1 cellular context compared by ENCODE assay signal in the genomic region with DNA sequence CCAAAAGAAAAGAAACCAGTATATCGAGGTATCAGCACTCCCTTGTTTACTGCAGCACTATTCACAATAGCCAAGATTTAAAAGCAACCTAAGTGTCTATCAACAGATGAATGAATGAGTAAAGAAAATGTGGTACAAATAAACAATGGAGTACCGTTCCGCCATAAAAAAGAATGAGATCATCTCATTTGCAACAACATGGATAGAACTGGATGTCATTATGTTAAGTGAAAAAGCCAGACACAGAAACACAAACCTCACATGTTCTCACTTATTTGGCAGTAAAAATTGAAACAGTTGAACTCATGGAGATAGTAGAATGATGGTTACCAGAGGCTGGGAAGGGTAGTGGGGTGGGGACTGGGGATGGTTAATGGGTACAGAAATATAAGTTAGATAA.
A peak's percentile ranks its signal among the peaks of the same experiment; 100 is the strongest.
TF ChIP-seq lines count a peak whose summit lies in the region.

No MANE protein-coding gene starts in this region.

TF ChIP-seq in HEK293, 187 proteins besides CTCF, POLR2A, EP300 and RAD21 (continued from another document):
- TF ChIP-seq ZNF394 (tag by site-specific recombination; IDR thresholded peaks at IDR 0.05; ENCODE audit: borderline replicate concordance): peak; percentile 50; the same call in 1 of the 2 replicates
- TF ChIP-seq ZBTB17 (tag by site-specific recombination; IDR thresholded peaks at IDR 0.05): peak; percentile 72
- TF ChIP-seq ZNF146 (tag by site-specific recombination; IDR thresholded peaks at IDR 0.05): no peak
- no peak for TF ChIP-seq ZNF768 (tag by site-specific recombination; IDR thresholded peaks at IDR 0.05)
- no peak for TF ChIP-seq ZNF48 (tag by site-specific recombination; IDR thresholded peaks at IDR 0.05)
- TF ChIP-seq, protein P1, sequence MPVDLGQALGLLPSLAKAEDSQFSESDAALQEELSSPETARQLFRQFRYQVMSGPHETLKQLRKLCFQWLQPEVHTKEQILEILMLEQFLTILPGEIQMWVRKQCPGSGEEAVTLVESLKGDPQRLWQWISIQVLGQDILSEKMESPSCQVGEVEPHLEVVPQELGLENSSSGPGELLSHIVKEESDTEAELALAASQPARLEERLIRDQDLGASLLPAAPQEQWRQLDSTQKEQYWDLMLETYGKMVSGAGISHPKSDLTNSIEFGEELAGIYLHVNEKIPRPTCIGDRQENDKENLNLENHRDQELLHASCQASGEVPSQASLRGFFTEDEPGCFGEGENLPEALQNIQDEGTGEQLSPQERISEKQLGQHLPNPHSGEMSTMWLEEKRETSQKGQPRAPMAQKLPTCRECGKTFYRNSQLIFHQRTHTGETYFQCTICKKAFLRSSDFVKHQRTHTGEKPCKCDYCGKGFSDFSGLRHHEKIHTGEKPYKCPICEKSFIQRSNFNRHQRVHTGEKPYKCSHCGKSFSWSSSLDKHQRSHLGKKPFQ (tag by site-specific recombination; IDR thresholded peaks at IDR 0.05): no peak
- TF ChIP-seq ZNF10 (tag by site-specific recombination; IDR thresholded peaks at IDR 0.05): peak; percentile 33; the same call in 1 of the 2 replicates
- TF ChIP-seq ZNF416 (tag by site-specific recombination; IDR thresholded peaks at IDR 0.05): no peak
- TF ChIP-seq, protein P2, sequence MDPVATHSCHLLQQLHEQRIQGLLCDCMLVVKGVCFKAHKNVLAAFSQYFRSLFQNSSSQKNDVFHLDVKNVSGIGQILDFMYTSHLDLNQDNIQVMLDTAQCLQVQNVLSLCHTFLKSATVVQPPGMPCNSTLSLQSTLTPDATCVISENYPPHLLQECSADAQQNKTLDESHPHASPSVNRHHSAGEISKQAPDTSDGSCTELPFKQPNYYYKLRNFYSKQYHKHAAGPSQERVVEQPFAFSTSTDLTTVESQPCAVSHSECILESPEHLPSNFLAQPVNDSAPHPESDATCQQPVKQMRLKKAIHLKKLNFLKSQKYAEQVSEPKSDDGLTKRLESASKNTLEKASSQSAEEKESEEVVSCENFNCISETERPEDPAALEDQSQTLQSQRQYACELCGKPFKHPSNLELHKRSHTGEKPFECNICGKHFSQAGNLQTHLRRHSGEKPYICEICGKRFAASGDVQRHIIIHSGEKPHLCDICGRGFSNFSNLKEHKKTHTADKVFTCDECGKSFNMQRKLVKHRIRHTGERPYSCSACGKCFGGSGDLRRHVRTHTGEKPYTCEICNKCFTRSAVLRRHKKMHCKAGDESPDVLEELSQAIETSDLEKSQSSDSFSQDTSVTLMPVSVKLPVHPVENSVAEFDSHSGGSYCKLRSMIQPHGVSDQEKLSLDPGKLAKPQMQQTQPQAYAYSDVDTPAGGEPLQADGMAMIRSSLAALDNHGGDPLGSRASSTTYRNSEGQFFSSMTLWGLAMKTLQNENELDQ (tag by site-specific recombination; IDR thresholded peaks at IDR 0.05; ENCODE audit: low read depth): no peak
- TF ChIP-seq ZNF112 (tag by site-specific recombination; IDR thresholded peaks at IDR 0.05): no peak
- no peak for TF ChIP-seq GLIS1 (tag by site-specific recombination; IDR thresholded peaks at IDR 0.05)
- TF ChIP-seq ZNF792 (tag by site-specific recombination; IDR thresholded peaks at IDR 0.05): no peak
- no peak for TF ChIP-seq GLIS2 (tag by site-specific recombination; IDR thresholded peaks at IDR 0.05)
- no peak for TF ChIP-seq ZNF426 (tag by site-specific recombination; IDR thresholded peaks at IDR 0.05)
- peak; percentile 80 for TF ChIP-seq BCL11A (tag by site-specific recombination; IDR thresholded peaks at IDR 0.05; ENCODE audit: low read depth)
- TF ChIP-seq SCRT2 (tag by site-specific recombination; IDR thresholded peaks at IDR 0.05): peak; percentile 92
- no peak for TF ChIP-seq ZNF155 (tag by site-specific recombination; IDR thresholded peaks at IDR 0.05)
- TF ChIP-seq, protein P3, sequence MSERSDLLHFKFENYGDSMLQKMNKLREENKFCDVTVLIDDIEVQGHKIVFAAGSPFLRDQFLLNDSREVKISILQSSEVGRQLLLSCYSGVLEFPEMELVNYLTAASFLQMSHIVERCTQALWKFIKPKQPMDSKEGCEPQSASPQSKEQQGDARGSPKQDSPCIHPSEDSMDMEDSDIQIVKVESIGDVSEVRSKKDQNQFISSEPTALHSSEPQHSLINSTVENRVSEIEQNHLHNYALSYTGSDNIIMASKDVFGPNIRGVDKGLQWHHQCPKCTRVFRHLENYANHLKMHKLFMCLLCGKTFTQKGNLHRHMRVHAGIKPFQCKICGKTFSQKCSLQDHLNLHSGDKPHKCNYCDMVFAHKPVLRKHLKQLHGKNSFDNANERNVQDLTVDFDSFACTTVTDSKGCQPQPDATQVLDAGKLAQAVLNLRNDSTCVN (tag by site-specific recombination; optimal IDR thresholded peaks at IDR 0.05): no peak
- TF ChIP-seq, protein P4, sequence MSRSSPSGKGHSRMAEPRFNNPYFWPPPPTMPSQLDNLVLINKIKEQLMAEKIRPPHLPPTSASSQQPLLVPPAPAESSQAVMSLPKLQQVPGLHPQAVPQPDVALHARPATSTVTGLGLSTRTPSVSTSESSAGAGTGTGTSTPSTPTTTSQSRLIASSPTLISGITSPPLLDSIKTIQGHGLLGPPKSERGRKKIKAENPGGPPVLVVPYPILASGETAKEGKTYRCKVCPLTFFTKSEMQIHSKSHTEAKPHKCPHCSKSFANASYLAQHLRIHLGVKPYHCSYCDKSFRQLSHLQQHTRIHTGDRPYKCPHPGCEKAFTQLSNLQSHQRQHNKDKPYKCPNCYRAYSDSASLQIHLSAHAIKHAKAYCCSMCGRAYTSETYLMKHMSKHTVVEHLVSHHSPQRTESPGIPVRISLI (tag by site-specific recombination; IDR thresholded peaks at IDR 0.05): peak; percentile 57; the same call in 1 of the 2 replicates
- TF ChIP-seq ZNF221 (tag by site-specific recombination; IDR thresholded peaks at IDR 0.05; ENCODE audit: borderline replicate concordance): 0 out of 2 replicates have a peak, but pooled peaks have one; percentile 38
- TF ChIP-seq, protein P5, sequence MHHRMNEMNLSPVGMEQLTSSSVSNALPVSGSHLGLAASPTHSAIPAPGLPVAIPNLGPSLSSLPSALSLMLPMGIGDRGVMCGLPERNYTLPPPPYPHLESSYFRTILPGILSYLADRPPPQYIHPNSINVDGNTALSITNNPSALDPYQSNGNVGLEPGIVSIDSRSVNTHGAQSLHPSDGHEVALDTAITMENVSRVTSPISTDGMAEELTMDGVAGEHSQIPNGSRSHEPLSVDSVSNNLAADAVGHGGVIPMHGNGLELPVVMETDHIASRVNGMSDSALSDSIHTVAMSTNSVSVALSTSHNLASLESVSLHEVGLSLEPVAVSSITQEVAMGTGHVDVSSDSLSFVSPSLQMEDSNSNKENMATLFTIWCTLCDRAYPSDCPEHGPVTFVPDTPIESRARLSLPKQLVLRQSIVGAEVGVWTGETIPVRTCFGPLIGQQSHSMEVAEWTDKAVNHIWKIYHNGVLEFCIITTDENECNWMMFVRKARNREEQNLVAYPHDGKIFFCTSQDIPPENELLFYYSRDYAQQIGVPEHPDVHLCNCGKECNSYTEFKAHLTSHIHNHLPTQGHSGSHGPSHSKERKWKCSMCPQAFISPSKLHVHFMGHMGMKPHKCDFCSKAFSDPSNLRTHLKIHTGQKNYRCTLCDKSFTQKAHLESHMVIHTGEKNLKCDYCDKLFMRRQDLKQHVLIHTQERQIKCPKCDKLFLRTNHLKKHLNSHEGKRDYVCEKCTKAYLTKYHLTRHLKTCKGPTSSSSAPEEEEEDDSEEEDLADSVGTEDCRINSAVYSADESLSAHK (tag by site-specific recombination; IDR thresholded peaks at IDR 0.05): peak; percentile 72
- no peak for TF ChIP-seq ZBTB7A (tag by site-specific recombination; IDR thresholded peaks at IDR 0.05; ENCODE audit: low read depth)
- TF ChIP-seq, protein P6, sequence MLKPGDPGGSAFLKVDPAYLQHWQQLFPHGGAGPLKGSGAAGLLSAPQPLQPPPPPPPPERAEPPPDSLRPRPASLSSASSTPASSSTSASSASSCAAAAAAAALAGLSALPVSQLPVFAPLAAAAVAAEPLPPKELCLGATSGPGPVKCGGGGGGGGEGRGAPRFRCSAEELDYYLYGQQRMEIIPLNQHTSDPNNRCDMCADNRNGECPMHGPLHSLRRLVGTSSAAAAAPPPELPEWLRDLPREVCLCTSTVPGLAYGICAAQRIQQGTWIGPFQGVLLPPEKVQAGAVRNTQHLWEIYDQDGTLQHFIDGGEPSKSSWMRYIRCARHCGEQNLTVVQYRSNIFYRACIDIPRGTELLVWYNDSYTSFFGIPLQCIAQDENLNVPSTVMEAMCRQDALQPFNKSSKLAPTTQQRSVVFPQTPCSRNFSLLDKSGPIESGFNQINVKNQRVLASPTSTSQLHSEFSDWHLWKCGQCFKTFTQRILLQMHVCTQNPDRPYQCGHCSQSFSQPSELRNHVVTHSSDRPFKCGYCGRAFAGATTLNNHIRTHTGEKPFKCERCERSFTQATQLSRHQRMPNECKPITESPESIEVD (tag by site-specific recombination; IDR thresholded peaks at IDR 0.05): peak; percentile 59
- TF ChIP-seq ZNF549 (tag by site-specific recombination; IDR thresholded peaks at IDR 0.05): peak; percentile 60; the same call in 1 of the 2 replicates
- TF ChIP-seq ZNF121 (tag by site-specific recombination; IDR thresholded peaks at IDR 0.05): no peak
- TF ChIP-seq ZNF24 (tag by site-specific recombination; IDR thresholded peaks at IDR 0.05): peak; percentile 72; the same call in 1 of the 2 replicates
- TF ChIP-seq ZNF558 (tag by site-specific recombination; IDR thresholded peaks at IDR 0.05): no peak
- TF ChIP-seq, protein P7, sequence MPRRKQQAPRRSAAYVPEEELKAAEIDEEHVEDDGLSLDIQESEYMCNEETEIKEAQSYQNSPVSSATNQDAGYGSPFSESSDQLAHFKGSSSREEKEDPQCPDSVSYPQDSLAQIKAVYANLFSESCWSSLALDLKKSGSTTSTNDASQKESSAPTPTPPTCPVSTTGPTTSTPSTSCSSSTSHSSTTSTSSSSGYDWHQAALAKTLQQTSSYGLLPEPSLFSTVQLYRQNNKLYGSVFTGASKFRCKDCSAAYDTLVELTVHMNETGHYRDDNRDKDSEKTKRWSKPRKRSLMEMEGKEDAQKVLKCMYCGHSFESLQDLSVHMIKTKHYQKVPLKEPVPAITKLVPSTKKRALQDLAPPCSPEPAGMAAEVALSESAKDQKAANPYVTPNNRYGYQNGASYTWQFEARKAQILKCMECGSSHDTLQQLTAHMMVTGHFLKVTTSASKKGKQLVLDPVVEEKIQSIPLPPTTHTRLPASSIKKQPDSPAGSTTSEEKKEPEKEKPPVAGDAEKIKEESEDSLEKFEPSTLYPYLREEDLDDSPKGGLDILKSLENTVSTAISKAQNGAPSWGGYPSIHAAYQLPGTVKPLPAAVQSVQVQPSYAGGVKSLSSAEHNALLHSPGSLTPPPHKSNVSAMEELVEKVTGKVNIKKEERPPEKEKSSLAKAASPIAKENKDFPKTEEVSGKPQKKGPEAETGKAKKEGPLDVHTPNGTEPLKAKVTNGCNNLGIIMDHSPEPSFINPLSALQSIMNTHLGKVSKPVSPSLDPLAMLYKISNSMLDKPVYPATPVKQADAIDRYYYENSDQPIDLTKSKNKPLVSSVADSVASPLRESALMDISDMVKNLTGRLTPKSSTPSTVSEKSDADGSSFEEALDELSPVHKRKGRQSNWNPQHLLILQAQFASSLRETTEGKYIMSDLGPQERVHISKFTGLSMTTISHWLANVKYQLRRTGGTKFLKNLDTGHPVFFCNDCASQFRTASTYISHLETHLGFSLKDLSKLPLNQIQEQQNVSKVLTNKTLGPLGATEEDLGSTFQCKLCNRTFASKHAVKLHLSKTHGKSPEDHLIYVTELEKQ (tag by site-specific recombination; IDR thresholded peaks at IDR 0.05; ENCODE audit: borderline replicate concordance): 0 out of 2 replicates have a peak, but pooled peaks have one; percentile 22
- no peak for TF ChIP-seq ZNF473 (tag by site-specific recombination; IDR thresholded peaks at IDR 0.05)
